ENCODE assay signal across 8 cellular contexts in genomic region chr4:128061566-128062536, GRCh38. TPM values are rescaled to one million over a fixed set of nuclear protein-coding genes. Genes with fewer than 3 reads are reported as not detected.
DNase-seq lines count a peak whose midpoint lies in the region; ATAC-seq and TF ChIP-seq lines count a peak whose summit lies in the region.

No MANE protein-coding gene starts in this region.

- no peak overlapping the region for H3K27ac ChIP-seq in PC-3 (ENCODE audit: low read length)

- no peaks in the 10 kb centered on the region for H3K9me2 ChIP-seq in PC-3 (replicated peaks; ENCODE audit: low read length)

- H3K27me3 ChIP-seq in PC-3 (ENCODE audit: low read length): no peaks in the 10 kb centered on the region

- no peaks in the 10 kb centered on the region for H4K20me1 ChIP-seq in PC-3 (ENCODE audit: low read length)

- no peaks in the 10 kb centered on the region for H3K9me3 Mint-ChIP-seq in activated T-helper 17 cell treated with anti-CD3 and anti-CD28 coated beads, Interleukin-2, amount 50 U/mL, for 72 hours
- H3K9me3 Mint-ChIP-seq in natural killer cell treated with Interleukin-12 subunit alpha and Interleukin-12 subunit beta and Interleukin-15 and Interleukin-18, amount 100 ng/mL, for 72 hours: no peaks in the 10 kb centered on the region

- H3K27ac Mint-ChIP-seq in activated T-helper 17 cell treated with anti-CD3 and anti-CD28 coated beads, Interleukin-2, amount 50 U/mL, for 72 hours: peak overlapping the region; percentile 78
- no peak overlapping the region for H3K27ac Mint-ChIP-seq in natural killer cell treated with Interleukin-12 subunit alpha and Interleukin-12 subunit beta and Interleukin-15 and Interleukin-18, amount 100 ng/mL, for 72 hours

- H2AFZ ChIP-seq in PC-3 (ENCODE audit: low read length): peak overlapping the region; percentile 59

- intact Hi-C loops in PC-3 (cut with micrococcal nuclease): loop anchor here (2.0 to 10.0 kb wide), 4 partner anchors 87 to 223 kb away; partner anchors contain the start of genes PGRMC2 and PLK4

- no peaks in the 10 kb centered on the region for H3K27me3 Mint-ChIP-seq in activated T-helper 17 cell treated with anti-CD3 and anti-CD28 coated beads, Interleukin-2, amount 50 U/mL, for 72 hours
- H3K27me3 Mint-ChIP-seq in natural killer cell treated with Interleukin-12 subunit alpha and Interleukin-12 subunit beta and Interleukin-15 and Interleukin-18, amount 100 ng/mL, for 72 hours: no peaks in the 10 kb centered on the region

- TF ChIP-seq CTCF in PC-3 (conservative IDR thresholded peaks at IDR 0.05; ENCODE audit: low read depth, low read length): 0 out of 2 replicates have a peak, but pooled peaks have one; percentile 13

- peaks cover 9% of the 10 kb centered on the region; the same call in 1 of the 2 replicates for H3K4me1 ChIP-seq in PC-3 (ENCODE audit: insufficient read depth, low read length)

- DNase-seq in DMS 273 (lab: John Stamatoyannopoulos, UW; ENCODE audit: unreplicated experiment) (peak; percentile 81), HT1080 (ENCODE audit: low read depth) (peak; percentile 43), PC-3 (peak; percentile 59), fibroblast of peridontal ligament (ENCODE audit: extremely low read depth) (peak; percentile 26)
- peak; percentile 70 for DNase-seq in natural killer cell treated with Interleukin-12 subunit alpha and Interleukin-12 subunit beta and Interleukin-15 and Interleukin-18, amount 100 ng/mL, for 72 hours (ENCODE audit: low spot score)
- peak; percentile 41 to 69 (median 54) for DNase-seq in stimulated activated naive CD4-positive, alpha-beta T cell (lab: John Stamatoyannopoulos, UW)

- peaks cover 45% of the 10 kb centered on the region for H3K79me2 ChIP-seq in PC-3 (ENCODE audit: low read length)

- no peaks in the 10 kb centered on the region for H3K9me3 ChIP-seq in PC-3 (ENCODE audit: low read length)

- H3K4me2 ChIP-seq in PC-3 (ENCODE audit: low read length): peak overlapping the region; percentile 88

- peak overlapping the region; percentile 85 for H3K9ac ChIP-seq in PC-3 (ENCODE audit: low read length)

- H3K4me3 Mint-ChIP-seq in activated T-helper 17 cell treated with anti-CD3 and anti-CD28 coated beads, Interleukin-2, amount 50 U/mL, for 72 hours: peak overlapping the region; percentile 83
- H3K4me3 Mint-ChIP-seq in natural killer cell treated with Interleukin-12 subunit alpha and Interleukin-12 subunit beta and Interleukin-15 and Interleukin-18, amount 100 ng/mL, for 72 hours: peak overlapping the region; percentile 90

- no peaks in the 10 kb centered on the region for H3K36me3 ChIP-seq in PC-3 (ENCODE audit: low read depth, low read length)

- POLR2A ChIA-PET in PC-3 (lab: Charles Lee; ENCODE audit: unreplicated experiment): no interaction called here

- H3K36me3 Mint-ChIP-seq in activated T-helper 17 cell treated with anti-CD3 and anti-CD28 coated beads, Interleukin-2, amount 50 U/mL, for 72 hours (ENCODE audit: low read depth): no peaks in the 10 kb centered on the region
- H3K36me3 Mint-ChIP-seq in natural killer cell treated with Interleukin-12 subunit alpha and Interleukin-12 subunit beta and Interleukin-15 and Interleukin-18, amount 100 ng/mL, for 72 hours: no peaks in the 10 kb centered on the region

- no TSS peak for BruUV-seq in PC-3 (replicated peaks; lab: Mats Ljungman, UMichigan)

- H3K4me3 ChIP-seq in PC-3 (ENCODE audit: low read length): peak overlapping the region; percentile 92

- CTCF ChIA-PET in PC-3 (lab: Charles Lee): no interaction called here

- ATAC-seq in GM21390 (IDR thresholded peaks at IDR 0.05; ENCODE audit: unreplicated experiment) (peak; percentile 35), PC-3 (peak; percentile 21)
- peak; percentile 33 for ATAC-seq in activated T-helper 17 cell treated with anti-CD3 and anti-CD28 coated beads, Interleukin-2, amount 50 U/mL, for 72 hours (replicated peaks)
- ATAC-seq in natural killer cell treated with Interleukin-12 subunit alpha and Interleukin-12 subunit beta and Interleukin-15 and Interleukin-18, amount 100 ng/mL, for 72 hours: peak; percentile 26 to 44

- H3F3A ChIP-seq in PC-3 (ENCODE audit: low read length, unreplicated experiment): no peaks in the 10 kb centered on the region

- no peaks in the 10 kb centered on the region for H3K4me1 Mint-ChIP-seq in activated T-helper 17 cell treated with anti-CD3 and anti-CD28 coated beads, Interleukin-2, amount 50 U/mL, for 72 hours
- H3K4me1 Mint-ChIP-seq in natural killer cell treated with Interleukin-12 subunit alpha and Interleukin-12 subunit beta and Interleukin-15 and Interleukin-18, amount 100 ng/mL, for 72 hours (ENCODE audit: low read depth in 2 of 2): peaks cover 0 to 5% of the 10 kb centered on the region in 2 donors

RNA-seq across cellular contexts. Expression of gene LARP1B, which starts 0.7 kb away (rescaled TPM):
- total RNA-seq in HT1080 (2014; rRNA removed; shearing (Covaris generic)): 11.5 and 12.1 TPM in 2 replicates
- polyA plus RNA-seq in HT1080 (2015; cell fraction: cytosol; rRNA removed): 15.1 and 20.1 TPM in 2 replicates
- 24.0 and 24.1 TPM in 2 replicates for polyA plus RNA-seq in HT1080 (2015; cell fraction: nucleus; rRNA removed)
- total RNA-seq in PC-3 (2014; rRNA removed): 14.8 and 22.2 TPM in 2 replicates
- 10 to 100 TPM; 17.5 to 18.5 TPM for total RNA-seq in activated T-helper 17 cell treated with anti-CD3 and anti-CD28 coated beads, Interleukin-2, amount 50 U/mL, for 72 hours
- 10 to 100 TPM; 18.0 to 30.9 TPM for total RNA-seq in natural killer cell treated with Interleukin-12 subunit alpha and Interleukin-12 subunit beta and Interleukin-15 and Interleukin-18, amount 100 ng/mL, for 72 hours

Comparison
In these comparisons a context has a peak if more than half of its experiments do, and no peak if none do; other contexts are left out.
1. DNase-seq: peak in every context shown above with its lines; median percentile 81 in DMS 273; 70 in natural killer cell treated with Interleukin-12 subunit alpha and Interleukin-12 subunit beta and Interleukin-15 and Interleukin-18, amount 100 ng/mL, for 72 hours; 59 in PC-3; 54 in stimulated activated naive CD4-positive, alpha-beta T cell; 43 in HT1080; 26 in fibroblast of peridontal ligament.